In the genomic region with DNA sequence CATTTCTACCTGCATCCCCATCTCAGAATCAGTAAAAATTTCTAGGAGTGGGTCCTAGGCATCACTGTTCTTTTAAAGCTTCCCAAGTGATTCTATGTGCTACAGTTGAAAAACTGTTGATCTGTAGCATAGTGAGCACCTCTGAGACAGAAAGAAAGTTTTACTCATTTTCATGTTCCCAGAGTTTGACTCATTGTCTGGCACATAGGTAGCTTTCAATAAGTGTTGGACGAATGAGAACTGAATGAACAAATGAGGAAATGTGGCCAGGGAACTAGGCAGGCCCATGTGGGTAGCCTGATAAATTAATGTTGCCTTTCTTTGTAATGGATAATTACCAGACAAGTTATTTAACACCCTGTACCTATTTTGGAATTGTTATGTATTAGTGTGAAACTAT, we compare ENCODE assay signal across 29 cellular contexts.
"Had no signal": no experiment of that assay in that cellular context is flagged by ENCODE, and none has a peak within 500 bp of the region (broad histone marks: within the 10 kb centered on the region; RNA-seq: fewer than 3 reads in every experiment).

No MANE protein-coding gene starts in this region.

- H3K4me1 ChIP-seq: stomach, suprapubic skin, testis, thyroid gland, tibial nerve, transverse colon, upper lobe of left lung, upper lobe of right lung, uterus, vagina had no signal

- H3K9me3 ChIP-seq: stomach, suprapubic skin, testis, thoracic aorta, thyroid gland, tibial artery, tibial nerve, transverse colon, upper lobe of left lung, upper lobe of right lung, uterus, vagina had no signal

- H3K27ac ChIP-seq: stomach, suprapubic skin, testis, thoracic aorta, thyroid gland, tibial artery, tibial nerve, transverse colon, upper lobe of left lung, upper lobe of right lung, uterus, vagina had no signal

- H3K4me3 ChIP-seq: stomach, suprapubic skin, testis, thoracic aorta, thyroid gland, tibial artery, tibial nerve, transverse colon, upper lobe of left lung, upper lobe of right lung, uterus, vagina had no signal

- DNase-seq: stimulated activated CD4-positive, alpha-beta T cell treated with anti-CD3 and anti-CD28 coated beads, Interleukin-2, amount 100 ng/mL, for 48 hours; stimulated activated CD4-positive, alpha-beta T cell treated with anti-CD3 and anti-CD28 coated beads, Interleukin-4, amount 100 ng/mL, for 1 hour; stimulated activated CD4-positive, alpha-beta T cell treated with anti-CD3 and anti-CD28 coated beads, Interleukin-4, amount 100 ng/mL, for 24 hours; stimulated activated CD4-positive, alpha-beta T cell treated with anti-CD3 and anti-CD28 coated beads, Interleukin-4, amount 100 ng/mL, for 4 hours; stimulated activated CD8-positive, alpha-beta memory T cell treated with anti-CD3 and anti-CD28 coated beads, Interleukin-4, amount 100 ng/mL, for 48 hours; stimulated activated naive B cell treated with anti-CD40 and anti-IgM and Interleukin-4, amounts not matched to agents 10 μg/mL and 1 μg/mL and 100 μg/mL, for 72 hours; stimulated activated naive CD4-positive, alpha-beta T cell; stimulated activated naive CD4-positive, alpha-beta T cell treated with Interleukin-2 at 50 U/mL for 16 hours; stimulated activated naive CD8-positive, alpha-beta T cell treated with anti-CD3 and anti-CD28 coated beads, Interleukin-15, amount 100 ng/mL, for 72 hours; stimulated activated naive CD8-positive, alpha-beta T cell treated with anti-CD3 and anti-CD28 coated beads, Interleukin-15, Interleukin-2, amounts not matched to agents 100 U/mL and 50 U/mL, for 24 hours; stomach; substantia nigra; testis; thyroid gland; tibial artery; transverse colon; trophoblast cell; upper lobe of right lung; uterus had no signal

- H3K4me1 Mint-ChIP-seq: stimulated activated effector memory CD8-positive, alpha-beta T cell treated with anti-CD3 and anti-CD28 coated beads, Interleukin-12 subunit alpha, Interleukin-12 subunit beta, amount 100 ng/mL, for 72 hours; stimulated activated memory B cell treated with anti-CD40 and anti-IgM and Interleukin-4, amounts not matched to agents 10 μg/mL and 1 μg/mL and 100 μg/mL, for 72 hours; stimulated activated naive B cell treated with anti-CD40 and anti-IgM and Interleukin-4, amounts not matched to agents 10 μg/mL and 1 μg/mL and 100 μg/mL, for 72 hours; stimulated activated naive CD8-positive, alpha-beta T cell treated with anti-CD3 and anti-CD28 coated beads, Interleukin-15, amount 100 ng/mL, for 72 hours had no signal

- FAIRE-seq: urothelium cell line had no signal

- H3K9me3 Mint-ChIP-seq: stimulated activated effector memory CD8-positive, alpha-beta T cell treated with anti-CD3 and anti-CD28 coated beads, Interleukin-12 subunit alpha, Interleukin-12 subunit beta, amount 100 ng/mL, for 72 hours; stimulated activated memory B cell treated with anti-CD40 and anti-IgM and Interleukin-4, amounts not matched to agents 10 μg/mL and 1 μg/mL and 100 μg/mL, for 72 hours; stimulated activated naive CD8-positive, alpha-beta T cell treated with anti-CD3 and anti-CD28 coated beads, Interleukin-15, amount 100 ng/mL, for 72 hours; stimulated activated naive CD8-positive, alpha-beta T cell treated with anti-CD3 and anti-CD28 coated beads, Interleukin-15, Interleukin-2, amounts not matched to agents 100 ng/mL and 50 ng/mL, for 24 hours; type B pancreatic cell had no signal

- H3K27me3 ChIP-seq: stomach, suprapubic skin, testis, thyroid gland, tibial artery, tibial nerve, transverse colon, upper lobe of left lung, upper lobe of right lung, uterus, vagina had no signal

- ATAC-seq: stimulated activated effector memory CD8-positive, alpha-beta T cell treated with anti-CD3 and anti-CD28 coated beads, Interleukin-12 subunit alpha, Interleukin-12 subunit beta, amount 100 ng/mL, for 72 hours; stimulated activated memory B cell treated with anti-CD40 and anti-IgM and Interleukin-4, amounts not matched to agents 10 μg/mL and 1 μg/mL and 100 μg/mL, for 72 hours; stimulated activated naive B cell treated with anti-CD40 and anti-IgM and Interleukin-4, amounts not matched to agents 10 μg/mL and 1 μg/mL and 100 μg/mL, for 72 hours; stimulated activated naive CD8-positive, alpha-beta T cell treated with anti-CD3 and anti-CD28 coated beads, Interleukin-15, amount 100 ng/mL, for 72 hours; stimulated activated naive CD8-positive, alpha-beta T cell treated with anti-CD3 and anti-CD28 coated beads, Interleukin-15, Interleukin-2, amounts not matched to agents 100 U/mL and 50 U/mL, for 24 hours; upper lobe of right lung had no signal

- H3K36me3 ChIP-seq: stomach, suprapubic skin, thoracic aorta, thyroid gland, tibial nerve, transverse colon, upper lobe of left lung, upper lobe of right lung, uterus, vagina had no signal

- H3K27me3 Mint-ChIP-seq: stimulated activated memory B cell treated with anti-CD40 and anti-IgM and Interleukin-4, amounts not matched to agents 10 μg/mL and 1 μg/mL and 100 μg/mL, for 72 hours; stimulated activated naive B cell treated with anti-CD40 and anti-IgM and Interleukin-4, amounts not matched to agents 10 μg/mL and 1 μg/mL and 100 μg/mL, for 72 hours; stimulated activated naive CD8-positive, alpha-beta T cell treated with anti-CD3 and anti-CD28 coated beads, Interleukin-15, amount 100 ng/mL, for 72 hours; type B pancreatic cell had no signal

- H3K4me3 Mint-ChIP-seq: stimulated activated effector memory CD8-positive, alpha-beta T cell treated with anti-CD3 and anti-CD28 coated beads, Interleukin-12 subunit alpha, Interleukin-12 subunit beta, amount 100 ng/mL, for 72 hours; stimulated activated memory B cell treated with anti-CD40 and anti-IgM and Interleukin-4, amounts not matched to agents 10 μg/mL and 1 μg/mL and 100 μg/mL, for 72 hours; stimulated activated naive B cell treated with anti-CD40 and anti-IgM and Interleukin-4, amounts not matched to agents 10 μg/mL and 1 μg/mL and 100 μg/mL, for 72 hours; stimulated activated naive CD8-positive, alpha-beta T cell treated with anti-CD3 and anti-CD28 coated beads, Interleukin-15, amount 100 ng/mL, for 72 hours; stimulated activated naive CD8-positive, alpha-beta T cell treated with anti-CD3 and anti-CD28 coated beads, Interleukin-15, Interleukin-2, amounts not matched to agents 100 ng/mL and 50 ng/mL, for 24 hours; type B pancreatic cell had no signal

- H3K36me3 Mint-ChIP-seq: stimulated activated effector memory CD8-positive, alpha-beta T cell treated with anti-CD3 and anti-CD28 coated beads, Interleukin-12 subunit alpha, Interleukin-12 subunit beta, amount 100 ng/mL, for 72 hours; stimulated activated memory B cell treated with anti-CD40 and anti-IgM and Interleukin-4, amounts not matched to agents 10 μg/mL and 1 μg/mL and 100 μg/mL, for 72 hours; stimulated activated naive B cell treated with anti-CD40 and anti-IgM and Interleukin-4, amounts not matched to agents 10 μg/mL and 1 μg/mL and 100 μg/mL, for 72 hours; type B pancreatic cell had no signal

- H3K27ac Mint-ChIP-seq: stimulated activated effector memory CD8-positive, alpha-beta T cell treated with anti-CD3 and anti-CD28 coated beads, Interleukin-12 subunit alpha, Interleukin-12 subunit beta, amount 100 ng/mL, for 72 hours; stimulated activated memory B cell treated with anti-CD40 and anti-IgM and Interleukin-4, amounts not matched to agents 10 μg/mL and 1 μg/mL and 100 μg/mL, for 72 hours; stimulated activated naive B cell treated with anti-CD40 and anti-IgM and Interleukin-4, amounts not matched to agents 10 μg/mL and 1 μg/mL and 100 μg/mL, for 72 hours; stimulated activated naive CD8-positive, alpha-beta T cell treated with anti-CD3 and anti-CD28 coated beads, Interleukin-15, amount 100 ng/mL, for 72 hours; stimulated activated naive CD8-positive, alpha-beta T cell treated with anti-CD3 and anti-CD28 coated beads, Interleukin-15, Interleukin-2, amounts not matched to agents 100 ng/mL and 50 ng/mL, for 24 hours; type B pancreatic cell had no signal
